ENCODE assay signal across 37 cellular contexts in genomic region chrX:121195719-121196118, GRCh38.
"Had no signal": no experiment of that assay in that cellular context is flagged by ENCODE, and none has a peak within 500 bp of the region (broad histone marks: within the 10 kb centered on the region; RNA-seq: fewer than 3 reads in every experiment).

No MANE protein-coding gene starts in this region.

- H3K9me3 ChIP-seq: ascending aorta, colonic mucosa had no signal

- H3K36me3 ChIP-seq: ascending aorta, cardiac muscle cell, colonic mucosa, WERI-Rb-1 had no signal

- H3K36me3 Mint-ChIP-seq: activated CD8-positive, alpha-beta memory T cell treated with anti-CD3 and anti-CD28 coated beads, Interleukin-2, amount 10 ng/mL, durations not matched to agents 7 days and 5 days; activated naive CD4-positive, alpha-beta T cell treated with anti-CD3 and anti-CD28 coated beads, Interleukin-2, amount 10 ng/mL, durations not matched to agents 7 days and 5 days; activated naive CD4-positive, alpha-beta T cell treated with anti-CD3 and anti-CD28 coated beads, Interleukin-2, amount 50 U/mL, for 24 hours; activated naive CD8-positive, alpha-beta T cell; activated naive CD8-positive, alpha-beta T cell treated with anti-CD3 and anti-CD28 coated beads, Interleukin-2, amount 10 ng/mL, durations not matched to agents 7 days and 5 days; brain; WTC11 had no signal

- FAIRE-seq: bronchial epithelial cell had no signal

- H3K27ac Mint-ChIP-seq: activated CD4-positive, alpha-beta memory T cell treated with anti-CD3 and anti-CD28 coated beads, Interleukin-2, amount 10 ng/mL, durations not matched to agents 7 days and 5 days; activated CD4-positive, alpha-beta T cell treated with anti-CD3 and anti-CD28 coated beads for 36 hours; activated CD4-positive, alpha-beta T cell treated with anti-CD3 and anti-CD28 coated beads, Interleukin-2, amount 10 ng/mL, durations not matched to agents 7 days and 5 days; activated CD8-positive, alpha-beta memory T cell treated with anti-CD3 and anti-CD28 coated beads, Interleukin-2, amount 10 ng/mL, durations not matched to agents 7 days and 5 days; activated CD8-positive, alpha-beta T cell treated with anti-CD3 and anti-CD28 coated beads, Interleukin-2, amount 10 ng/mL, durations not matched to agents 7 days and 5 days; activated naive CD4-positive, alpha-beta T cell treated with anti-CD3 and anti-CD28 coated beads, Interleukin-2, amount 10 ng/mL, durations not matched to agents 7 days and 5 days; activated naive CD4-positive, alpha-beta T cell treated with anti-CD3 and anti-CD28 coated beads, Interleukin-2, amount 50 U/mL, for 24 hours; activated naive CD8-positive, alpha-beta T cell; activated naive CD8-positive, alpha-beta T cell treated with anti-CD3 and anti-CD28 coated beads, Interleukin-2, amount 10 ng/mL, durations not matched to agents 7 days and 5 days; activated naive CD8-positive, alpha-beta T cell treated with anti-CD3 and anti-CD28 coated beads, Interleukin-2, amount 50 U/mL, for 24 hours; activated T-cell treated with anti-CD3 and anti-CD28 coated beads, Interleukin-2, amount 50 U/mL, for 24 hours; activated T-helper 2 cell treated with anti-CD3 and anti-CD28 coated beads, Interferon-gamma antibody, Interleukin-2, Interleukin-4, amounts not matched to agents 10 μg/mL and 5 μg/mL and 100 μg/mL, durations not matched to agents 14 hours and 24 hours and 36 hours; brain; T-helper 17 cell; WTC11 had no signal

- ATAC-seq: activated CD4-positive, alpha-beta T cell treated with anti-CD3 and anti-CD28 coated beads for 36 hours; activated CD4-positive, CD25-positive, alpha-beta regulatory T cell treated with anti-CD3 and anti-CD28 coated beads, Interleukin-2, amount 50 U/mL, for 24 hours; activated CD8-positive, alpha-beta memory T cell treated with anti-CD3 and anti-CD28 coated beads, Interleukin-2, amount 10 ng/mL, durations not matched to agents 7 days and 5 days; activated CD8-positive, alpha-beta T cell treated with anti-CD3 and anti-CD28 coated beads, Interleukin-2, amount 10 ng/mL, durations not matched to agents 7 days and 5 days; activated naive CD8-positive, alpha-beta T cell treated with anti-CD3 and anti-CD28 coated beads, Interleukin-2, amount 50 U/mL, for 24 hours; T-helper 17 cell; WTC11 had no signal

- H3K4me3 ChIP-seq: ascending aorta, cardiac muscle cell, colonic mucosa had no signal

- H3K9me3 Mint-ChIP-seq: activated CD4-positive, alpha-beta memory T cell treated with anti-CD3 and anti-CD28 coated beads, Interleukin-2, amount 10 ng/mL, durations not matched to agents 7 days and 5 days; activated CD4-positive, alpha-beta T cell treated with anti-CD3 and anti-CD28 coated beads, Interleukin-2, amount 10 ng/mL, durations not matched to agents 7 days and 5 days; activated naive CD4-positive, alpha-beta T cell treated with anti-CD3 and anti-CD28 coated beads, Interleukin-2, amount 10 ng/mL, durations not matched to agents 7 days and 5 days; activated naive CD4-positive, alpha-beta T cell treated with anti-CD3 and anti-CD28 coated beads, Interleukin-2, amount 50 U/mL, for 24 hours; activated naive CD8-positive, alpha-beta T cell treated with anti-CD3 and anti-CD28 coated beads, Interleukin-2, amount 10 ng/mL, durations not matched to agents 7 days and 5 days; activated naive CD8-positive, alpha-beta T cell treated with anti-CD3 and anti-CD28 coated beads, Interleukin-2, amount 50 U/mL, for 24 hours; activated T-cell treated with anti-CD3 and anti-CD28 coated beads, Interleukin-2, amount 50 U/mL, for 24 hours; activated T-helper 2 cell treated with anti-CD3 and anti-CD28 coated beads, Interferon-gamma antibody, Interleukin-2, Interleukin-4, amounts not matched to agents 10 μg/mL and 5 μg/mL and 100 μg/mL, durations not matched to agents 14 hours and 24 hours and 36 hours; central memory CD8-positive, alpha-beta T cell; WTC11 had no signal

- H3K27me3 Mint-ChIP-seq: activated CD4-positive, alpha-beta memory T cell treated with anti-CD3 and anti-CD28 coated beads, Interleukin-2, amount 10 ng/mL, durations not matched to agents 7 days and 5 days; activated CD4-positive, alpha-beta T cell treated with anti-CD3 and anti-CD28 coated beads for 36 hours; activated CD4-positive, alpha-beta T cell treated with anti-CD3 and anti-CD28 coated beads, Interleukin-2, amount 10 ng/mL, durations not matched to agents 7 days and 5 days; activated CD8-positive, alpha-beta memory T cell treated with anti-CD3 and anti-CD28 coated beads, Interleukin-2, amount 10 ng/mL, durations not matched to agents 7 days and 5 days; activated naive CD4-positive, alpha-beta T cell treated with anti-CD3 and anti-CD28 coated beads, Interleukin-2, amount 10 ng/mL, durations not matched to agents 7 days and 5 days; activated naive CD4-positive, alpha-beta T cell treated with anti-CD3 and anti-CD28 coated beads, Interleukin-2, amount 50 U/mL, for 24 hours; activated naive CD8-positive, alpha-beta T cell; activated naive CD8-positive, alpha-beta T cell treated with anti-CD3 and anti-CD28 coated beads, Interleukin-2, amount 10 ng/mL, durations not matched to agents 7 days and 5 days; activated naive CD8-positive, alpha-beta T cell treated with anti-CD3 and anti-CD28 coated beads, Interleukin-2, amount 50 U/mL, for 24 hours; brain; central memory CD8-positive, alpha-beta T cell; T-helper 17 cell had no signal

- H3K27ac ChIP-seq: ascending aorta, cardiac muscle cell, colonic mucosa, WERI-Rb-1 had no signal

- H3K4me1 Mint-ChIP-seq: activated CD4-positive, alpha-beta memory T cell treated with anti-CD3 and anti-CD28 coated beads, Interleukin-2, amount 10 ng/mL, durations not matched to agents 7 days and 5 days; activated CD4-positive, alpha-beta T cell treated with anti-CD3 and anti-CD28 coated beads for 36 hours; activated CD4-positive, alpha-beta T cell treated with anti-CD3 and anti-CD28 coated beads, Interleukin-2, amount 10 ng/mL, durations not matched to agents 7 days and 5 days; activated CD8-positive, alpha-beta memory T cell treated with anti-CD3 and anti-CD28 coated beads, Interleukin-2, amount 10 ng/mL, durations not matched to agents 7 days and 5 days; activated naive CD4-positive, alpha-beta T cell treated with anti-CD3 and anti-CD28 coated beads, Interleukin-2, amount 10 ng/mL, durations not matched to agents 7 days and 5 days; activated naive CD4-positive, alpha-beta T cell treated with anti-CD3 and anti-CD28 coated beads, Interleukin-2, amount 50 U/mL, for 24 hours; activated naive CD8-positive, alpha-beta T cell treated with anti-CD3 and anti-CD28 coated beads, Interleukin-2, amount 10 ng/mL, durations not matched to agents 7 days and 5 days; activated naive CD8-positive, alpha-beta T cell treated with anti-CD3 and anti-CD28 coated beads, Interleukin-2, amount 50 U/mL, for 24 hours; brain; central memory CD8-positive, alpha-beta T cell; T-helper 17 cell; WTC11 had no signal

- H3K4me1 ChIP-seq: ascending aorta, colonic mucosa had no signal

- H3K4me3 Mint-ChIP-seq: activated CD4-positive, alpha-beta memory T cell treated with anti-CD3 and anti-CD28 coated beads, Interleukin-2, amount 10 ng/mL, durations not matched to agents 7 days and 5 days; activated CD4-positive, alpha-beta T cell treated with anti-CD3 and anti-CD28 coated beads for 36 hours; activated CD4-positive, alpha-beta T cell treated with anti-CD3 and anti-CD28 coated beads, Interleukin-2, amount 10 ng/mL, durations not matched to agents 7 days and 5 days; activated CD8-positive, alpha-beta memory T cell treated with anti-CD3 and anti-CD28 coated beads, Interleukin-2, amount 10 ng/mL, durations not matched to agents 7 days and 5 days; activated CD8-positive, alpha-beta T cell treated with anti-CD3 and anti-CD28 coated beads, Interleukin-2, amount 10 ng/mL, durations not matched to agents 7 days and 5 days; activated naive CD4-positive, alpha-beta T cell treated with anti-CD3 and anti-CD28 coated beads, Interleukin-2, amount 10 ng/mL, durations not matched to agents 7 days and 5 days; activated naive CD4-positive, alpha-beta T cell treated with anti-CD3 and anti-CD28 coated beads, Interleukin-2, amount 50 U/mL, for 24 hours; activated naive CD8-positive, alpha-beta T cell; activated naive CD8-positive, alpha-beta T cell treated with anti-CD3 and anti-CD28 coated beads, Interleukin-2, amount 10 ng/mL, durations not matched to agents 7 days and 5 days; activated naive CD8-positive, alpha-beta T cell treated with anti-CD3 and anti-CD28 coated beads, Interleukin-2, amount 50 U/mL, for 24 hours; activated T-cell treated with anti-CD3 and anti-CD28 coated beads, Interleukin-2, amount 50 U/mL, for 24 hours; brain; central memory CD8-positive, alpha-beta T cell; T-helper 17 cell; WTC11 had no signal

- H3K27me3 ChIP-seq: ascending aorta, cardiac muscle cell, colonic mucosa had no signal

- DNase-seq: activated CD4-positive, alpha-beta memory T cell treated with anti-CD3 and anti-CD28 coated beads, Interleukin-2, amount 10 ng/mL, durations not matched to agents 7 days and 5 days; activated CD4-positive, alpha-beta T cell treated with anti-CD3 and anti-CD28 coated beads for 1 hour; activated CD4-positive, alpha-beta T cell treated with anti-CD3 and anti-CD28 coated beads for 36 hours; activated CD4-positive, alpha-beta T cell treated with anti-CD3 and anti-CD28 coated beads for 48 hours; activated CD4-positive, alpha-beta T cell treated with anti-CD3 and anti-CD28 coated beads, Interleukin-2, amount 10 ng/mL, durations not matched to agents 7 days and 5 days; activated CD4-positive, alpha-beta T cell treated with anti-CD3 and anti-CD28 coated beads, Interleukin-2, amount 50 U/mL, for 48 hours; activated CD4-positive, CD25-positive, alpha-beta regulatory T cell; activated CD8-positive, alpha-beta memory T cell treated with anti-CD3 and anti-CD28 coated beads for 24 hours; activated CD8-positive, alpha-beta memory T cell treated with anti-CD3 and anti-CD28 coated beads, Interleukin-2, amount 10 ng/mL, durations not matched to agents 7 days and 5 days; activated CD8-positive, alpha-beta memory T cell treated with anti-CD3 and anti-CD28 coated beads, Interleukin-2, amount 50 U/mL, for 48 hours; activated CD8-positive, alpha-beta T cell treated with anti-CD3 and anti-CD28 coated beads, Interleukin-2, amount 10 ng/mL, durations not matched to agents 7 days and 5 days; activated effector memory CD4-positive, alpha-beta T cell treated with Interleukin-2 at 50 U/mL for 16 hours; activated gamma-delta T cell; activated naive CD4-positive, alpha-beta T cell treated with anti-CD3 and anti-CD28 coated beads, Interleukin-2, amount 10 ng/mL, durations not matched to agents 7 days and 5 days; activated naive CD4-positive, alpha-beta T cell treated with Interleukin-2 at 50 U/mL for 16 hours; activated naive CD8-positive, alpha-beta T cell treated with anti-CD3 and anti-CD28 coated beads, Interleukin-2, amount 10 ng/mL, durations not matched to agents 7 days and 5 days; activated naive CD8-positive, alpha-beta T cell treated with anti-CD3 and anti-CD28 coated beads, Interleukin-2, amount 50 U/mL, for 24 hours; activated T-cell treated with anti-CD3 and anti-CD28 coated beads, Interleukin-2, amount 50 U/mL, for 24 hours; activated T-cell treated with anti-CD3 and anti-CD28 coated beads, Interleukin-2, amount 50 U/mL, for 48 hours; amygdala; anterior cingulate cortex; caudate nucleus; cerebellar nuclear complex; colonic mucosa; T-helper 17 cell; T-helper 9 cell; WERI-Rb-1 had no signal
